In the genomic region with DNA sequence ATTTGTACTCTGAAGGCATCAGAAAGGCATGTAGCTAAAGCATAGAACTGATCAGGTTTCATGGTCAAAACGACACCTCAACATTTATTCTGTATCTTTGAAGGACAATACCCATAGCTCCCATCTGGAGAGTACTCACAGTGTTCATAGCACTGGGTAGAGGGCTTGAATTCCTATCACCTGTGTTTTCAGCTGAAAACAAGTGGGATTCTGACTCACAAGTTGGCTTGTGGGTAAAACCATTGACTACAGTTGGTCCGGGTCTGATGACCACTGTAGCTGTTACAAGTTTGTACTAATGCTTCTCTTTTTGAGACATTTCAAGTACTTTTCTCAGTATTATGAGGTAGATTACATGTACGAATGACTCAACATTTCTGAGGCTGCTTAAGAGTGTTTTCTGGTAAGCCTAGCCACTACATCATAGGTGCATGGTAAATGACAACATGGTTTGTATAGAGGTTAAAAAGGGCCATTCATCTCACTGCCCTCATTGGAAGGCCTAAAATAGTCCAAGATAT, we compare ENCODE assay signal across 1 cellular context.
TF ChIP-seq lines count a peak whose summit lies in the region.

No MANE protein-coding gene starts in this region.

TF ChIP-seq in GM12878, 131 proteins besides CTCF, POLR2A, EP300 and RAD21 (continued from another document and continues in another):
- no peak for TF ChIP-seq E2F4 (IDR thresholded peaks at IDR 0.05; ENCODE audit: low read depth, low read length)
- TF ChIP-seq PAX8 (IDR thresholded peaks at IDR 0.05), result no peak
- no peak for TF ChIP-seq MYC (IDR thresholded peaks at IDR 0.05; ENCODE audit: insufficient read depth, insufficient read length, insufficient replicate concordance, low read length, severe bottlenecking)
- TF ChIP-seq, protein P1, sequence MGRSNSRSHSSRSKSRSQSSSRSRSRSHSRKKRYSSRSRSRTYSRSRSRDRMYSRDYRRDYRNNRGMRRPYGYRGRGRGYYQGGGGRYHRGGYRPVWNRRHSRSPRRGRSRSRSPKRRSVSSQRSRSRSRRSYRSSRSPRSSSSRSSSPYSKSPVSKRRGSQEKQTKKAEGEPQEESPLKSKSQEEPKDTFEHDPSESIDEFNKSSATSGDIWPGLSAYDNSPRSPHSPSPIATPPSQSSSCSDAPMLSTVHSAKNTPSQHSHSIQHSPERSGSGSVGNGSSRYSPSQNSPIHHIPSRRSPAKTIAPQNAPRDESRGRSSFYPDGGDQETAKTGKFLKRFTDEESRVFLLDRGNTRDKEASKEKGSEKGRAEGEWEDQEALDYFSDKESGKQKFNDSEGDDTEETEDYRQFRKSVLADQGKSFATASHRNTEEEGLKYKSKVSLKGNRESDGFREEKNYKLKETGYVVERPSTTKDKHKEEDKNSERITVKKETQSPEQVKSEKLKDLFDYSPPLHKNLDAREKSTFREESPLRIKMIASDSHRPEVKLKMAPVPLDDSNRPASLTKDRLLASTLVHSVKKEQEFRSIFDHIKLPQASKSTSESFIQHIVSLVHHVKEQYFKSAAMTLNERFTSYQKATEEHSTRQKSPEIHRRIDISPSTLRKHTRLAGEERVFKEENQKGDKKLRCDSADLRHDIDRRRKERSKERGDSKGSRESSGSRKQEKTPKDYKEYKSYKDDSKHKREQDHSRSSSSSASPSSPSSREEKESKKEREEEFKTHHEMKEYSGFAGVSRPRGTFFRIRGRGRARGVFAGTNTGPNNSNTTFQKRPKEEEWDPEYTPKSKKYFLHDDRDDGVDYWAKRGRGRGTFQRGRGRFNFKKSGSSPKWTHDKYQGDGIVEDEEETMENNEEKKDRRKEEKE (IDR thresholded peaks at IDR 0.05), result no peak
- no peak for TF ChIP-seq NRF1 (conservative IDR thresholded peaks at IDR 0.05; ENCODE audit: low read depth, low read length)
- TF ChIP-seq HDAC2 (IDR thresholded peaks at IDR 0.05), result no peak
- peak; percentile 46; the same call in 1 of the 2 replicates for TF ChIP-seq PAX5 (IDR thresholded peaks at IDR 0.05; ENCODE audit: borderline replicate concordance, low read depth, low read length)
- peak; percentile 77 for TF ChIP-seq NFIC (IDR thresholded peaks at IDR 0.05; ENCODE audit: low read depth, low read length)
- peak; percentile 87; the same call in 1 of the 2 replicates for TF ChIP-seq FOXM1 (IDR thresholded peaks at IDR 0.05; ENCODE audit: low read depth, low read length)
- TF ChIP-seq HDGF (IDR thresholded peaks at IDR 0.05), result no peak
- TF ChIP-seq SRF (IDR thresholded peaks at IDR 0.05; ENCODE audit: low read depth in 2 of 2, low read length in 2 of 2), result no peak
- TF ChIP-seq, protein P2, sequence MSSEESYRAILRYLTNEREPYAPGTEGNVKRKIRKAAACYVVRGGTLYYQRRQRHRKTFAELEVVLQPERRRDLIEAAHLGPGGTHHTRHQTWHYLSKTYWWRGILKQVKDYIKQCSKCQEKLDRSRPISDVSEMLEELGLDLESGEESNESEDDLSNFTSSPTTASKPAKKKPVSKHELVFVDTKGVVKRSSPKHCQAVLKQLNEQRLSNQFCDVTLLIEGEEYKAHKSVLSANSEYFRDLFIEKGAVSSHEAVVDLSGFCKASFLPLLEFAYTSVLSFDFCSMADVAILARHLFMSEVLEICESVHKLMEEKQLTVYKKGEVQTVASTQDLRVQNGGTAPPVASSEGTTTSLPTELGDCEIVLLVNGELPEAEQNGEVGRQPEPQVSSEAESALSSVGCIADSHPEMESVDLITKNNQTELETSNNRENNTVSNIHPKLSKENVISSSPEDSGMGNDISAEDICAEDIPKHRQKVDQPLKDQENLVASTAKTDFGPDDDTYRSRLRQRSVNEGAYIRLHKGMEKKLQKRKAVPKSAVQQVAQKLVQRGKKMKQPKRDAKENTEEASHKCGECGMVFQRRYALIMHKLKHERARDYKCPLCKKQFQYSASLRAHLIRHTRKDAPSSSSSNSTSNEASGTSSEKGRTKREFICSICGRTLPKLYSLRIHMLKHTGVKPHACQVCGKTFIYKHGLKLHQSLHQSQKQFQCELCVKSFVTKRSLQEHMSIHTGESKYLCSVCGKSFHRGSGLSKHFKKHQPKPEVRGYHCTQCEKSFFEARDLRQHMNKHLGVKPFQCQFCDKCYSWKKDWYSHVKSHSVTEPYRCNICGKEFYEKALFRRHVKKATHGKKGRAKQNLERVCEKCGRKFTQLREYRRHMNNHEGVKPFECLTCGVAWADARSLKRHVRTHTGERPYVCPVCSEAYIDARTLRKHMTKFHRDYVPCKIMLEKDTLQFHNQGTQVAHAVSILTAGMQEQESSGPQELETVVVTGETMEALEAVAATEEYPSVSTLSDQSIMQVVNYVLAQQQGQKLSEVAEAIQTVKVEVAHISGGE (CRISPR knock-in tag; IDR thresholded peaks at IDR 0.05), result no peak
- no peak for TF ChIP-seq SIN3A (IDR thresholded peaks at IDR 0.05; ENCODE audit: low read depth, low read length)
- no peak for TF ChIP-seq NFYA (IDR thresholded peaks at IDR 0.05; ENCODE audit: borderline replicate concordance, low read depth, low read length)
- TF ChIP-seq GABPA (IDR thresholded peaks at IDR 0.05; ENCODE audit: low read depth), result 0 out of 2 replicates have a peak, but pooled peaks have one; percentile 36
- TF ChIP-seq IKZF2 (IDR thresholded peaks at IDR 0.05), result peak; percentile 60 to 75
- peak; percentile 79 for TF ChIP-seq MTA2 (IDR thresholded peaks at IDR 0.05; ENCODE audit: low read depth)
- no peak for TF ChIP-seq KAT2A (conservative IDR thresholded peaks at IDR 0.05; ENCODE audit: control insufficient read depth, low read depth, low read length)
- no peak for TF ChIP-seq YBX1 (IDR thresholded peaks at IDR 0.05)
- TF ChIP-seq SUPT20H (IDR thresholded peaks at IDR 0.05; ENCODE audit: borderline replicate concordance, control insufficient read depth, low read depth, low read length), result no peak
- no peak for TF ChIP-seq CEBPZ (IDR thresholded peaks at IDR 0.05; ENCODE audit: low read depth, low read length)
- TF ChIP-seq, protein P3, sequence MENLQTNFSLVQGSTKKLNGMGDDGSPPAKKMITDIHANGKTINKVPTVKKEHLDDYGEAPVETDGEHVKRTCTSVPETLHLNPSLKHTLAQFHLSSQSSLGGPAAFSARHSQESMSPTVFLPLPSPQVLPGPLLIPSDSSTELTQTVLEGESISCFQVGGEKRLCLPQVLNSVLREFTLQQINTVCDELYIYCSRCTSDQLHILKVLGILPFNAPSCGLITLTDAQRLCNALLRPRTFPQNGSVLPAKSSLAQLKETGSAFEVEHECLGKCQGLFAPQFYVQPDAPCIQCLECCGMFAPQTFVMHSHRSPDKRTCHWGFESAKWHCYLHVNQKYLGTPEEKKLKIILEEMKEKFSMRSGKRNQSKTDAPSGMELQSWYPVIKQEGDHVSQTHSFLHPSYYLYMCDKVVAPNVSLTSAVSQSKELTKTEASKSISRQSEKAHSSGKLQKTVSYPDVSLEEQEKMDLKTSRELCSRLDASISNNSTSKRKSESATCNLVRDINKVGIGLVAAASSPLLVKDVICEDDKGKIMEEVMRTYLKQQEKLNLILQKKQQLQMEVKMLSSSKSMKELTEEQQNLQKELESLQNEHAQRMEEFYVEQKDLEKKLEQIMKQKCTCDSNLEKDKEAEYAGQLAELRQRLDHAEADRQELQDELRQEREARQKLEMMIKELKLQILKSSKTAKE (IDR thresholded peaks at IDR 0.05; ENCODE audit: low read depth, poor library complexity, severe bottlenecking), result peak; percentile 79
- TF ChIP-seq REST (IDR thresholded peaks at IDR 0.05; ENCODE audit: low read depth, low read length), result no peak
- TF ChIP-seq NR2F1 (conservative IDR thresholded peaks at IDR 0.05), result peak; percentile 22; the same call in 1 of the 2 replicates
- TF ChIP-seq STAT3 (IDR thresholded peaks at IDR 0.05; ENCODE audit: low read depth, low read length), result 0 out of 2 replicates have a peak, but pooled peaks have one; percentile 61
- no peak; the same call in 1 of the 2 replicates for TF ChIP-seq SMARCA5 (IDR thresholded peaks at IDR 0.05)
- no peak for TF ChIP-seq MXI1 (IDR thresholded peaks at IDR 0.05; ENCODE audit: low read depth, low read length)
- no peak for TF ChIP-seq EZH2 (IDR thresholded peaks at IDR 0.05; ENCODE audit: borderline replicate concordance, control insufficient read depth, low read depth, low read length)
- TF ChIP-seq, protein P4, sequence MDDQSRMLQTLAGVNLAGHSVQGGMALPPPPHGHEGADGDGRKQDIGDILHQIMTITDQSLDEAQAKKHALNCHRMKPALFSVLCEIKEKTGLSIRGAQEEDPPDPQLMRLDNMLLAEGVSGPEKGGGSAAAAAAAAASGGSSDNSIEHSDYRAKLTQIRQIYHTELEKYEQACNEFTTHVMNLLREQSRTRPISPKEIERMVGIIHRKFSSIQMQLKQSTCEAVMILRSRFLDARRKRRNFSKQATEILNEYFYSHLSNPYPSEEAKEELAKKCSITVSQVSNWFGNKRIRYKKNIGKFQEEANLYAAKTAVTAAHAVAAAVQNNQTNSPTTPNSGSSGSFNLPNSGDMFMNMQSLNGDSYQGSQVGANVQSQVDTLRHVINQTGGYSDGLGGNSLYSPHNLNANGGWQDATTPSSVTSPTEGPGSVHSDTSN (IDR thresholded peaks at IDR 0.05; ENCODE audit: insufficient replicate concordance, low read depth, low read length), result no peak
- no peak; the same call in 1 of the 2 replicates for TF ChIP-seq MTA3 (IDR thresholded peaks at IDR 0.05; ENCODE audit: borderline replicate concordance, low read length)
- TF ChIP-seq RB1 (IDR thresholded peaks at IDR 0.05; ENCODE audit: borderline replicate concordance), result no peak
